20 cellular contexts compared by ENCODE assay signal in the genomic region with DNA sequence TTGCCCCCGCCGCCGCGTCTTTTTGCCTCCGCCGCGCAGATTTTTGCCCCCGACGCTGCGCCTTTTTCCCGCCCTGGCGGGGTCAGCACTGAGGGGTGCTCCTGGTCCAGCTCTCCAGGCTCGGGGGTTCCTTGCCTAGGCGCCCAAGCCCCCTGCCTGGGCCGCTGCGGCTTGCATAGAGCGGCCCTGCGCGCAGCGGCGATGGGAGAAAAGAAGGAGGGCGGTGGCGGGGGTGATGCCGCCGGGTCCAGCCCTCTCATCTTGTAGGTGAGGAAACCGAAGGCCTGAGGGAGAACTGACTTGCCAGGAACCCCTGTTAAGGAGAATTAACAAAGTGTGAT.
DNase-seq lines count a peak whose midpoint lies in the region; ATAC-seq, FAIRE-seq and TF ChIP-seq lines count a peak whose summit lies in the region.
"Had no signal": no experiment of that assay in that cellular context is flagged by ENCODE, and none has a peak within 500 bp of the region (broad histone marks: within the 10 kb centered on the region; RNA-seq: fewer than 3 reads in every experiment).

No MANE protein-coding gene starts in this region.

- no peaks in the 10 kb centered on the region for H3K36me3 ChIP-seq in small intestine (ENCODE audit: control insufficient read depth in 2 of 2, insufficient read depth in 2 of 2, low read length in 2 of 2)
- no peaks in the 10 kb centered on the region for H3K36me3 ChIP-seq in adrenal gland (replicated peaks in 1 of 2)
- H3K36me3 ChIP-seq: HAP-1, Peyer's patch had no signal

- no peak overlapping the region for H3K27ac Mint-ChIP-seq in chondrocyte (ENCODE audit: unreplicated experiment)

- 53 to 60% (median 56%) methylated on average over 26 of the region's 26 CpGs for WGBS in small intestine, 3 donors
- WGBS in adrenal gland, 4 donors, result 33 to 56% (median 37%) methylated on average over 26 of the region's 26 CpGs

- TF ChIP-seq POLR2A in adrenal gland (IDR thresholded peaks at IDR 0.05), result no peak

- peaks cover 1% of the 10 kb centered on the region for H3K36me3 Mint-ChIP-seq in chondrocyte (ENCODE audit: low read depth)

- no peak overlapping the region for H3K27ac ChIP-seq in small intestine (ENCODE audit: low read depth in 1 of 2, low read length in 1 of 2)
- no peak overlapping the region for H3K27ac ChIP-seq in substantia nigra (ENCODE audit: low read depth, low read length, poor library complexity, severe bottlenecking)
- no peak overlapping the region for H3K27ac ChIP-seq in adrenal gland
- H3K27ac ChIP-seq: C4-2B, Peyer's patch, SK-N-MC had no signal

- no peak for ATAC-seq in GM18520 (IDR thresholded peaks at IDR 0.05; ENCODE audit: unreplicated experiment)

- H3K4me1 Mint-ChIP-seq in chondrocyte (ENCODE audit: low read depth), result no peaks in the 10 kb centered on the region

- peaks cover 30% of the 10 kb centered on the region for H3K9me3 Mint-ChIP-seq in chondrocyte (ENCODE audit: low read depth)

- DNase-seq in D341Med (ENCODE audit: low spot score) (peak; percentile 31), GM20000 (ENCODE audit: low spot score) (peak; percentile 4), chondrocyte (ENCODE audit: low spot score) (peak; percentile 92), small intestine (no peak), substantia nigra (lab: John Stamatoyannopoulos, UW) (no peak), adrenal gland (no peak)
- no peak for DNase-seq in activated CD8-positive, alpha-beta memory T cell treated with anti-CD3 and anti-CD28 coated beads, Interleukin-2, amount 50 U/mL, for 48 hours
- DNase-seq: DMS79 treated with DMSO at 0.1 percent for 48 hours, MV-4-11, NCI-H1417, NCI-H1930, NCI-H226, NCI-H524, NCI-H82, Peyer's patch, SHP77 had no signal

- FAIRE-seq in small intestine (lab: Jason Lieb, UNC), result no peak

- H3K4me3 ChIP-seq in small intestine (ENCODE audit: low read depth in 1 of 2, low read length in 2 of 2) (peak overlapping the region; percentile 1 to 3), adrenal gland (no peak overlapping the region)
- H3K4me3 ChIP-seq: HAP-1, Peyer's patch, SK-N-MC had no signal

- intact Hi-C loops in adrenal gland (cut with DNase I), result no loop called here

- H3K27me3 ChIP-seq in small intestine (ENCODE audit: control insufficient read depth in 2 of 2, insufficient read depth in 2 of 2, low read length in 2 of 2), result peaks cover 0 to 6% of the 10 kb centered on the region in 2 donors
- H3K27me3 ChIP-seq in adrenal gland, result peaks cover 14% of the 10 kb centered on the region

- H3K4me1 ChIP-seq in small intestine (ENCODE audit: control insufficient read depth in 2 of 2, insufficient read depth in 1 of 2, low read depth in 1 of 2, low read length in 1 of 2), result no peaks in the 10 kb centered on the region
- H3K4me1 ChIP-seq in adrenal gland (replicated peaks in 1 of 2), result no peaks in the 10 kb centered on the region
- H3K4me1 ChIP-seq: HAP-1, Peyer's patch had no signal

- no peaks in the 10 kb centered on the region for H3K27me3 Mint-ChIP-seq in chondrocyte (ENCODE audit: low read depth)

- no peak for TF ChIP-seq CTCF in GM20000 (IDR thresholded peaks at IDR 0.05; ENCODE audit: extremely low read depth, missing control alignments)
- no peak for TF ChIP-seq CTCF in chondrocyte (IDR thresholded peaks at IDR 0.05)
- TF ChIP-seq CTCF in adrenal gland (IDR thresholded peaks at IDR 0.05), result no peak

- H3K4me3 Mint-ChIP-seq in chondrocyte (ENCODE audit: unreplicated experiment), result no peak overlapping the region

- no peaks in the 10 kb centered on the region for H3K9me3 ChIP-seq in small intestine (ENCODE audit: control insufficient read depth, low read depth)
- H3K9me3 ChIP-seq in adrenal gland (replicated peaks in 1 of 3), result no peaks in the 10 kb centered on the region
- H3K9me3 ChIP-seq: Peyer's patch had no signal

Comparison
In these comparisons a context has a peak if more than half of its experiments do, and no peak if none do; other contexts are left out.
1. DNase-seq: peak in D341Med (single experiment), GM20000 (single experiment) and chondrocyte (single experiment); none in small intestine (single experiment), substantia nigra (0 of 49), activated CD8-positive, alpha-beta memory T cell treated with anti-CD3 and anti-CD28 coated beads, Interleukin-2, amount 50 U/mL, for 48 hours (single experiment) and adrenal gland (0 of 7).
2. H3K4me3 ChIP-seq: peak in small intestine (2 of 2); none in adrenal gland (0 of 4).